ENCODE assay signal across 22 cellular contexts in genomic region chr20:2285618-2286017, GRCh38. TPM values are rescaled to one million over a fixed set of nuclear protein-coding genes. Genes with fewer than 3 reads are reported as not detected.
"Had no signal": no experiment of that assay in that cellular context is flagged by ENCODE, and none has a peak within 500 bp of the region (broad histone marks: within the 10 kb centered on the region; RNA-seq: fewer than 3 reads in every experiment).

No MANE protein-coding gene starts in this region.

- H3K36me3 ChIP-seq: ascending aorta, ovary, tibial nerve, uterus had no signal

- H3K9me3 ChIP-seq: ascending aorta, ovary, uterus had no signal

- H3K4me1 ChIP-seq: ascending aorta, psoas muscle, tibial nerve, uterus had no signal

- FAIRE-seq: kidney had no signal

- H3K27me3 ChIP-seq: ascending aorta, foreskin keratinocyte, ovary, tibial nerve, uterus had no signal

- DNase-seq: activated CD4-positive, alpha-beta T cell treated with anti-CD3 and anti-CD28 coated beads for 36 hours; activated CD4-positive, alpha-beta T cell treated with anti-CD3 and anti-CD28 coated beads, Interleukin-2, amount 50 U/mL, for 48 hours; activated gamma-delta T cell; effector CD8-positive, alpha-beta T cell; glutamatergic neuron; hypothalamus; kidney; naive thymus-derived CD8-positive, alpha-beta T cell; ovary; psoas muscle; right cardiac atrium; stimulated activated CD4-positive, alpha-beta T cell treated with anti-CD3 and anti-CD28 coated beads, Interleukin-15, amount 100 ng/mL, for 24 hours; stimulated activated CD4-positive, alpha-beta T cell treated with anti-CD3 and anti-CD28 coated beads, Interleukin-2, amount 100 ng/mL, for 48 hours; uterus had no signal

- H3K27ac ChIP-seq: ascending aorta, coronary artery, ovary, psoas muscle, tibial nerve, uterus had no signal

- ATAC-seq: activated CD4-positive, alpha-beta T cell treated with anti-CD3 and anti-CD28 coated beads for 36 hours; foreskin keratinocyte; naive thymus-derived CD8-positive, alpha-beta T cell; psoas muscle; right cardiac atrium; WTC11 had no signal

- H3K4me3 ChIP-seq: ascending aorta, coronary artery, ovary, psoas muscle, skin epidermis, tibial nerve, uterus had no signal

RNA-seq across cellular contexts. Expression of gene TGM3, which starts 10.2 kb away (rescaled TPM):
- total RNA-seq: activated CD4-positive, alpha-beta T cell treated with anti-CD3 and anti-CD28 coated beads for 36 hours; ascending aorta; foreskin keratinocyte; naive thymus-derived CD8-positive, alpha-beta T cell; right cardiac atrium; T-helper 2 cell treated with Interferon-gamma antibody and Interleukin-4, amounts not matched to agents 100 ng/mL and 5 ng/mL, for 36 hours; tibial nerve had no signal
- polyA plus RNA-seq: fibroblast of lung; foreskin keratinocyte; naive thymus-derived CD8-positive, alpha-beta T cell had no signal
